ENCODE assay signal across 1 cellular context in genomic region chr2:174586418-174586817, GRCh38.
TF ChIP-seq lines count a peak whose summit lies in the region.

No MANE protein-coding gene starts in this region.

TF ChIP-seq in H1, 55 proteins besides CTCF, POLR2A, EP300 and RAD21:
- TF ChIP-seq BCL11A (IDR thresholded peaks at IDR 0.05; ENCODE audit: low read depth in 2 of 2, low read length in 2 of 2): no peak
- no peak for TF ChIP-seq KDM1A (IDR thresholded peaks at IDR 0.05; ENCODE audit: borderline replicate concordance, low read length)
- TF ChIP-seq CREB1 (IDR thresholded peaks at IDR 0.05): no peak
- TF ChIP-seq CHD1 (IDR thresholded peaks at IDR 0.05; ENCODE audit: low read depth, low read length): no peak
- no peak for TF ChIP-seq CHD2 (IDR thresholded peaks at IDR 0.05; ENCODE audit: low read length)
- TF ChIP-seq RXRA (IDR thresholded peaks at IDR 0.05; ENCODE audit: insufficient read depth, low read depth, low read length): no peak
- no peak for TF ChIP-seq SIRT6 (IDR thresholded peaks at IDR 0.05; ENCODE audit: low read length)
- no peak for TF ChIP-seq E2F6 (IDR thresholded peaks at IDR 0.05)
- no peak for TF ChIP-seq ASH2L (IDR thresholded peaks at IDR 0.05; ENCODE audit: low read length)
- no peak for TF ChIP-seq SIN3A (conservative IDR thresholded peaks at IDR 0.05 in 1 of 2, IDR thresholded peaks at IDR 0.05 in 1 of 2; ENCODE audit: low read depth in 1 of 2, low read length in 2 of 2)
- TF ChIP-seq CBX8 (IDR thresholded peaks at IDR 0.05; ENCODE audit: borderline replicate concordance, low read depth, low read length): no peak
- no peak for TF ChIP-seq NANOG (IDR thresholded peaks at IDR 0.05; ENCODE audit: insufficient read depth, low read depth, low read length, poor library complexity, severe bottlenecking)
- TF ChIP-seq ATF2 (IDR thresholded peaks at IDR 0.05; ENCODE audit: low read length): no peak
- no peak for TF ChIP-seq TBP (IDR thresholded peaks at IDR 0.05; ENCODE audit: low read depth, low read length)
- TF ChIP-seq ZNF274 (IDR thresholded peaks at IDR 0.05; ENCODE audit: borderline replicate concordance, extremely low read depth, low read length): no peak
- TF ChIP-seq POU5F1 (IDR thresholded peaks at IDR 0.05; ENCODE audit: low read depth, low read length): no peak
- TF ChIP-seq EZH2 (IDR thresholded peaks at IDR 0.05; ENCODE audit: low read depth, low read length, severe bottlenecking): no peak
- TF ChIP-seq CHD7 (IDR thresholded peaks at IDR 0.05; ENCODE audit: insufficient replicate concordance, low read length): no peak
- TF ChIP-seq SP1 (IDR thresholded peaks at IDR 0.05; ENCODE audit: low read depth, low read length): no peak
TF ChIP-seq in H1: peak in this region for 0.
